9 cellular contexts compared by ENCODE assay signal in genomic region chr3:160224811-160225180, GRCh38. TPM values are rescaled to one million over a fixed set of nuclear protein-coding genes. Genes with fewer than 3 reads are reported as not detected.
DNase-seq lines count a peak whose midpoint lies in the region; ATAC-seq, FAIRE-seq and TF ChIP-seq lines count a peak whose summit lies in the region.
"Had no signal": no experiment of that assay in that cellular context is flagged by ENCODE, and none has a peak within 500 bp of the region (broad histone marks: within the 10 kb centered on the region; RNA-seq: fewer than 3 reads in every experiment).

No MANE protein-coding gene starts in this region.

- ATAC-seq in HG03378 (IDR thresholded peaks at IDR 0.05; ENCODE audit: unreplicated experiment) = no peak

- peak overlapping the region; percentile 62 for H3K27ac Mint-ChIP-seq in glutamatergic neuron (ENCODE audit: unreplicated experiment)

- peaks cover 11% of the 10 kb centered on the region for H3K27me3 Mint-ChIP-seq in glutamatergic neuron (ENCODE audit: unreplicated experiment)

- H3K36me3 Mint-ChIP-seq in glutamatergic neuron (ENCODE audit: unreplicated experiment) = no peaks in the 10 kb centered on the region

- peaks cover 3% of the 10 kb centered on the region for H3K4me1 Mint-ChIP-seq in glutamatergic neuron (ENCODE audit: low read depth, unreplicated experiment)

- peak overlapping the region; percentile 99 for H3K4me2 ChIP-seq in skeletal muscle satellite cell (ENCODE audit: low read length)

- DNase-seq in GM12891 (ENCODE audit: insufficient read length, low spot score) (no peak), glutamatergic neuron (no peak), NCI-H2196 (lab: John Stamatoyannopoulos, UW; ENCODE audit: unreplicated experiment) (no peak), Ammon's horn (ENCODE audit: low spot score) (no peak), 8988T (no peak)

- H3K9me3 Mint-ChIP-seq in glutamatergic neuron (ENCODE audit: unreplicated experiment) = no peaks in the 10 kb centered on the region

- H3K36me3 ChIP-seq in skeletal muscle satellite cell (ENCODE audit: insufficient read depth, low read length) = no peaks in the 10 kb centered on the region

- peak; percentile 47 for FAIRE-seq in GM12891 (lab: Jason Lieb, UNC)
- FAIRE-seq: TTC549 had no signal

- TF ChIP-seq CTCF in VCaP (conservative IDR thresholded peaks at IDR 0.05) = no peak
- TF ChIP-seq CTCF in glutamatergic neuron (IDR thresholded peaks at IDR 0.05; ENCODE audit: partially characterized antibody, unreplicated experiment) = no peak

- H3K9me3 ChIP-seq in skeletal muscle satellite cell (replicated peaks; ENCODE audit: low read length) = no peaks in the 10 kb centered on the region

- TF ChIP-seq POLR2A in GM12891 (IDR thresholded peaks at IDR 0.05; ENCODE audit: low read depth, low read length) = no peak

- H3K4me1 ChIP-seq in skeletal muscle satellite cell (ENCODE audit: control insufficient read depth, insufficient read depth, low read length) = peaks cover 18% of the 10 kb centered on the region

- H3K27ac ChIP-seq in VCaP = peak overlapping the region; percentile 80

- peak overlapping the region; percentile 77 for H3K4me3 ChIP-seq in skeletal muscle satellite cell (ENCODE audit: low read length)

- no peak overlapping the region for H3K9ac ChIP-seq in skeletal muscle satellite cell (ENCODE audit: low read depth, low read length)

- peaks cover 71% of the 10 kb centered on the region for H3K27me3 ChIP-seq in skeletal muscle satellite cell (ENCODE audit: control insufficient read depth, insufficient read depth, low read length)

- peak overlapping the region; percentile 83 for H3K4me3 Mint-ChIP-seq in glutamatergic neuron (ENCODE audit: unreplicated experiment)

TF ChIP-seq in GM12891, 5 proteins besides CTCF, POLR2A, EP300 and RAD21:
- no peak for TF ChIP-seq SPI1 (IDR thresholded peaks at IDR 0.05; ENCODE audit: low read depth, low read length)
- TF ChIP-seq POU2F2 (IDR thresholded peaks at IDR 0.05; ENCODE audit: low read depth, low read length) = no peak
- TF ChIP-seq POLR2AphosphoS5 (IDR thresholded peaks at IDR 0.05; ENCODE audit: low read depth, low read length) = no peak
- no peak for TF ChIP-seq TAF1 (IDR thresholded peaks at IDR 0.05; ENCODE audit: low read depth, low read length)
- no peak for TF ChIP-seq PAX5 (IDR thresholded peaks at IDR 0.05; ENCODE audit: insufficient read depth, low read length, severe bottlenecking)

RNA-seq across cellular contexts. Expression of gene C3orf80, which starts 0.4 kb away (rescaled TPM):
- polyA plus RNA-seq in GM12891 (2012; ENCODE audit: low read depth, missing spikeins) = 0.10 TPM
- total RNA-seq in glutamatergic neuron (ENCODE audit: unreplicated experiment) = 0.34 TPM
- under 0.01 and 0.51 TPM in 2 replicates for total RNA-seq in skeletal muscle satellite cell (2012; rRNA removed)
